ENCODE assay signal across 16 cellular contexts in the genomic region with DNA sequence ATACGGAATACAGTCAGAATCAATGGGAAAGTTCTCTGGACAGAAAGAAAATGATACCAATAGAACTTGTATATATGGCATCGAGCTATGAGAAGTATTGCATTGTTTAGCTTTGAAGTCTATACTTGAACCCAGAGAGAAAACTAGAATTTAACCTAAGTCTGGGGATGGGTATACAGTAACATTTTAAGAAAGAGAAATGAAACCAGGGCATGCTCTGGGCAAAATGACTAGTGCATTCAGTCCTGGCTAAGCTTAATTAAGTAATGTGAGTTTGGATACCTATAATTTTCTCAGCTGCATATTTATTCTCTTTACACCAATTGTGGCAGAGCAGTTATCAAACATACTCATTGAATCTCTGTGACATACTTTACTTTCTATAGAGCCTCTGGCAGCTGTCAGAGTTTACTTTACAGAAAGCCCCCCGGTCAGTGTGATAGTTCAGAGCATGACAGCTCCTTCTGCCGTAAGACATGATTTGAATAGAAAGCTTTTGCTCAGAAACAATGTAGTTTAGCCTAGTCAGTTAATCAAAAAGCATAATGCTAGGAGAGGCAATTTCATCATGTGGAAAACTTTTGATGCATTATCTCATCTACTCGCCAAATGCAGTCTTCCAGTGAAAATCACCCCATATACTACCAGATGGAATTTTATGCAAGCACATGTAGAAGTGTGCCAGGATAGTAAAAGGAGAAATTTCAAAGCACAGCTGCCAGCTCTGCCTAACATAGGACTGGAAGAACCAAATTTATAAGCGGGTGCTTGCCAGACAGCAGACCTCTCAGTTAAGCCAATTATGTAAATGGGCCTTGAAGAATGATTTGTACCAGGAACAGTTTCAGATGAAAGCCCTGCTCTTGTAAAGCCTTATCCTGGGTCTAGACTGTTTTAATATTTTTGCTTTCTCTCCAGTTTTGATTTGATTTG. TPM values are rescaled to one million over a fixed set of nuclear protein-coding genes. Genes with fewer than 3 reads are reported as not detected.
DNase-seq lines count a peak whose midpoint lies in the region; ATAC-seq and TF ChIP-seq lines count a peak whose summit lies in the region.
"Had no signal": no experiment of that assay in that cellular context is flagged by ENCODE, and none has a peak within 500 bp of the region (broad histone marks: within the 10 kb centered on the region; RNA-seq: fewer than 3 reads in every experiment).

No MANE protein-coding gene starts in this region.

- no peak for TF ChIP-seq CTCF in brain (conservative IDR thresholded peaks at IDR 0.05)

- no peaks in the 10 kb centered on the region for H3K79me1 ChIP-seq in neuronal stem cell (ENCODE audit: low read depth, low read length)

- H2BK12ac ChIP-seq in neuronal stem cell (ENCODE audit: low read length): no peak overlapping the region

- no peak overlapping the region for H4K8ac ChIP-seq in neuronal stem cell (ENCODE audit: low read depth, low read length)

- H3K4me2 ChIP-seq in GM23248 (ENCODE audit: unreplicated experiment) (no peak overlapping the region), neuronal stem cell (ENCODE audit: insufficient read depth, low read length, poor library complexity, severe bottlenecking) (no peak overlapping the region)

- in situ Hi-C loops in GM23248 (cut with MboI): no loop called here

- no peak overlapping the region for H3K14ac ChIP-seq in neuronal stem cell (ENCODE audit: low read length)

- peak overlapping the region in 4 of 5 experiments; percentile 40 to 69 (median 54) for H3K4me3 Mint-ChIP-seq in brain
- H3K4me3 Mint-ChIP-seq: HFFc6, immature natural killer cell had no signal

- H3K4me1 Mint-ChIP-seq in brain: peaks cover 20% of the 10 kb centered on the region

- no peak overlapping the region for H3K4ac ChIP-seq in neuronal stem cell (ENCODE audit: low read length)

- H2BK120ac ChIP-seq in neuronal stem cell (ENCODE audit: low read depth, low read length): no peak overlapping the region

- H4K91ac ChIP-seq in neuronal stem cell (ENCODE audit: low read depth, low read length, poor library complexity): no peak overlapping the region

- no peaks in the 10 kb centered on the region for H3F3A ChIP-seq in GM23248 (ENCODE audit: insufficient read depth)

- H3K27ac Mint-ChIP-seq in brain: peak overlapping the region; percentile 70 to 93 (median 82)
- H3K27ac Mint-ChIP-seq: HFFc6, immature natural killer cell had no signal

- ATAC-seq in HG03108 (IDR thresholded peaks at IDR 0.05; ENCODE audit: unreplicated experiment): no peak

- H2BK15ac ChIP-seq in neuronal stem cell (ENCODE audit: low read length): no peak overlapping the region

- H2AK5ac ChIP-seq in neuronal stem cell (ENCODE audit: low read depth, low read length): no peak overlapping the region

- H2AFZ ChIP-seq in GM23248 (peak overlapping the region; percentile 59; the same call in 1 of the 2 replicates), neuronal stem cell (ENCODE audit: low read length) (peak overlapping the region; percentile 1)

- no peak overlapping the region for H3K23ac ChIP-seq in neuronal stem cell (ENCODE audit: low read depth, low read length, poor library complexity)

- no peak overlapping the region for H2BK5ac ChIP-seq in neuronal stem cell (ENCODE audit: low read length)

- 33 to 35% methylated on average over 6 of the region's 6 CpGs for WGBS in GM23248 (ENCODE audit: low coverage in 1 of 2, low lambda C conversion rate in 2 of 2, missing lambda C conversion rate in 2 of 2), 2 experiments
- no CpG with 5 or more reads among the region's 6 CpGs for WGBS in neuronal stem cell (ENCODE audit: extremely low coverage in 2 of 2, insufficient read length in 2 of 2, insufficient replicate concordance in 1 of 2), 2 donors

- no peaks in the 10 kb centered on the region for H3K4me1 ChIP-seq in GM23248 (ENCODE audit: insufficient read depth)
- peaks cover 3 to 8% of the 10 kb centered on the region in 2 donors for H3K4me1 ChIP-seq in neuronal stem cell (ENCODE audit: control insufficient read depth in 2 of 2, insufficient read depth in 1 of 2, low read depth in 1 of 2, low read length in 2 of 2)
- H3K4me1 ChIP-seq: thyroid gland had no signal

- no peak for DNase-seq in GM23248
- peak; percentile 92 for DNase-seq in NCI-H69 (lab: John Stamatoyannopoulos, UW)
- no peak for DNase-seq in neuronal stem cell (ENCODE audit: low spot score)
- no peak for DNase-seq in DMS79 (lab: John Stamatoyannopoulos, UW)
- no peak for DNase-seq in central memory CD4-positive, alpha-beta T cell
- DNase-seq in AG20443 (ENCODE audit: low spot score): no peak
- DNase-seq: activated CD4-positive, alpha-beta T cell treated with anti-CD3 and anti-CD28 coated beads for 48 hours; activated naive CD4-positive, alpha-beta T cell treated with anti-CD3 and anti-CD28 coated beads, Interleukin-2, amount 50 U/mL, for 16 hours; immature natural killer cell; SIG-M5; small intestine had no signal

- H3K9me2 ChIP-seq in GM23248 (ENCODE audit: insufficient read depth): no peaks in the 10 kb centered on the region

- no peaks in the 10 kb centered on the region for H3K27me3 Mint-ChIP-seq in brain

- no peak overlapping the region for H3K18ac ChIP-seq in neuronal stem cell (ENCODE audit: low read length)

- H3K9ac ChIP-seq in GM23248 (no peak overlapping the region), neuronal stem cell (ENCODE audit: low read depth, low read length, poor library complexity) (no peak overlapping the region)

- H3K9me3 Mint-ChIP-seq in brain: peaks cover 15 to 30% (median 21%) of the 10 kb centered on the region in 5 experiments
- H3K9me3 Mint-ChIP-seq: HFFc6, immature natural killer cell had no signal

- H3K9me3 ChIP-seq in GM23248 (ENCODE audit: low read depth) (no peaks in the 10 kb centered on the region), neuronal stem cell (replicated peaks in 1 of 2; ENCODE audit: control insufficient read depth in 2 of 2, insufficient read depth in 1 of 2, low read depth in 1 of 2, low read length in 2 of 2) (no peaks in the 10 kb centered on the region)
- H3K9me3 ChIP-seq: thyroid gland had no signal

- no peaks in the 10 kb centered on the region for H3K27me3 ChIP-seq in GM23248 (replicated peaks; ENCODE audit: insufficient read depth)
- no peaks in the 10 kb centered on the region for H3K27me3 ChIP-seq in neuronal stem cell (ENCODE audit: control insufficient read depth in 3 of 3, insufficient read depth in 3 of 3, low read depth in 1 of 3, low read length in 3 of 3)
- H3K27me3 ChIP-seq: thyroid gland had no signal

- H3K79me2 ChIP-seq in GM23248 (ENCODE audit: insufficient read depth): no peaks in the 10 kb centered on the region

- H4K20me1 ChIP-seq in GM23248 (ENCODE audit: insufficient read depth): no peaks in the 10 kb centered on the region

- no peak overlapping the region for H3K27ac ChIP-seq in GM23248
- no peak overlapping the region for H3K27ac ChIP-seq in neuronal stem cell (replicated peaks; ENCODE audit: low read length)
- H3K27ac ChIP-seq: thyroid gland had no signal

- H3K36me3 ChIP-seq in GM23248 (ENCODE audit: low read depth): no peaks in the 10 kb centered on the region
- no peaks in the 10 kb centered on the region for H3K36me3 ChIP-seq in neuronal stem cell (replicated peaks in 1 of 2; ENCODE audit: control insufficient read depth in 2 of 2, insufficient read depth in 2 of 2, low read length in 2 of 2)
- H3K36me3 ChIP-seq: thyroid gland had no signal

- H3K36me3 Mint-ChIP-seq in brain: peaks cover 16% of the 10 kb centered on the region
- H3K36me3 Mint-ChIP-seq: immature natural killer cell had no signal

- H3K4me3 ChIP-seq in GM23248 (no peak overlapping the region), neuronal stem cell (ENCODE audit: low read length in 2 of 2) (no peak overlapping the region)
- H3K4me3 ChIP-seq: lung, thyroid gland had no signal

RNA-seq across cellular contexts. Expression of a gene that starts 40.7 kb away (rescaled TPM):
- total RNA-seq in GM23248 (2014; rRNA removed; shearing (Covaris generic)): 13.1 and 17.5 TPM in 2 replicates
- polyA plus RNA-seq in GM23248 (2016; fragmentation: Nextera tagmentation; extraction: Ambion mirVana) (20.0 and 20.3 TPM in 2 replicates), brain (ENCODE audit: insufficient read depth, low read depth, low replicate concordance) (3.7 TPM)
- 2.2 TPM for polyA plus RNA-seq in neuronal stem cell (2013, experiment 1 of 2)
- polyA plus RNA-seq in neuronal stem cell (2013, experiment 2 of 2): 2.4 TPM

RNA-seq across cellular contexts. Expression of a gene that starts 47.4 kb away (rescaled TPM):
- total RNA-seq in GM23248 (2014; rRNA removed; shearing (Covaris generic)): 19.3 and 28.9 TPM in 2 replicates
- polyA plus RNA-seq in GM23248 (2016; fragmentation: Nextera tagmentation; extraction: Ambion mirVana) (29.2 and 30.4 TPM in 2 replicates), brain (ENCODE audit: insufficient read depth, low read depth, low replicate concordance) (7.8 TPM)
- 11.5 TPM for polyA plus RNA-seq in neuronal stem cell (2013, experiment 1 of 2)
- 10.1 TPM for polyA plus RNA-seq in neuronal stem cell (2013, experiment 2 of 2)
